In genomic region chrX:65744965-65745364, GRCh38 we compare ENCODE assay signal across 21 cellular contexts.
DNase-seq lines count a peak whose midpoint lies in the region; ATAC-seq and TF ChIP-seq lines count a peak whose summit lies in the region.
"Had no signal": no experiment of that assay in that cellular context is flagged by ENCODE, and none has a peak within 500 bp of the region (broad histone marks: within the 10 kb centered on the region; RNA-seq: fewer than 3 reads in every experiment).

No MANE protein-coding gene starts in this region.

- no peak for TF ChIP-seq EP300 in suprapubic skin (IDR thresholded peaks at IDR 0.05)

- H3K4me3 Mint-ChIP-seq in CD4-positive, alpha-beta T cell, result no peak overlapping the region

- POLR2A ChIA-PET in CD4-positive, alpha-beta T cell (lab: Charles Lee), result no interaction called here

- peaks cover 6% of the 10 kb centered on the region for H3K4me1 ChIP-seq in suprapubic skin
- H3K4me1 ChIP-seq: right lobe of liver, SJCRH30 had no signal

- CTCF ChIA-PET in CD4-positive, alpha-beta T cell (lab: Charles Lee), result no interaction called here

- no peak for ATAC-seq in CD4-positive, alpha-beta T cell (ENCODE audit: poor library complexity)
- no peak for ATAC-seq in stimulated activated naive CD8-positive, alpha-beta T cell treated with anti-CD3 and anti-CD28 coated beads, Interleukin-15, Interleukin-2, amounts not matched to agents 100 U/mL and 50 U/mL, for 24 hours
- ATAC-seq: left cardiac atrium, mucosa of descending colon, right lobe of liver had no signal

- peaks cover 19% of the 10 kb centered on the region for H3K36me3 ChIP-seq in suprapubic skin

- no peaks in the 10 kb centered on the region for H3K9me3 Mint-ChIP-seq in CD4-positive, alpha-beta T cell

- TF ChIP-seq CTCF in CD4-positive, alpha-beta T cell (IDR thresholded peaks at IDR 0.05), result no peak
- no peak for TF ChIP-seq CTCF in HL-60 (IDR thresholded peaks at IDR 0.05; ENCODE audit: insufficient read depth, low read length)
- no peak for TF ChIP-seq CTCF in cardiac fibroblast (IDR thresholded peaks at IDR 0.05; ENCODE audit: low read depth, low read length)
- no peak for TF ChIP-seq CTCF in suprapubic skin (IDR thresholded peaks at IDR 0.05)

- peak overlapping the region; percentile 34 for H3K27ac Mint-ChIP-seq in CD4-positive, alpha-beta T cell

- no peak for DNase-seq in CD4-positive, alpha-beta T cell
- no peak for DNase-seq in HL-60 (ENCODE audit: low read depth in 1 of 2, low spot score in 1 of 2)
- DNase-seq in cardiac fibroblast (ENCODE audit: low read depth in 2 of 2), result peak; percentile 81 to 89
- peak; percentile 38 for DNase-seq in foreskin melanocyte
- no peak for DNase-seq in suprapubic skin (ENCODE audit: low spot score in 2 of 2)
- DNase-seq in stimulated activated naive CD8-positive, alpha-beta T cell treated with anti-CD3 and anti-CD28 coated beads, Interleukin-15, Interleukin-2, amounts not matched to agents 100 U/mL and 50 U/mL, for 24 hours, result no peak
- DNase-seq in NCI-H2107 treated with DMSO at 0.1 percent for 48 hours (lab: John Stamatoyannopoulos, UW; ENCODE audit: unreplicated experiment), result no peak
- no peak for DNase-seq in stimulated activated CD8-positive, alpha-beta memory T cell treated with anti-CD3 and anti-CD28 coated beads, Interleukin-4, amount 100 ng/mL, for 48 hours
- DNase-seq: activated CD4-positive, CD25-positive, alpha-beta regulatory T cell treated with anti-CD3 and anti-CD28 coated beads, Interleukin-2, amount 50 U/mL, for 72 hours; activated effector memory CD4-positive, alpha-beta T cell treated with Interleukin-2 at 50 U/mL for 16 hours; anterior cingulate cortex; erythroblast; left cardiac atrium; mucosa of descending colon; NCI-H2029 treated with DMSO at 0.1 percent for 48 hours; NCI-H510A; nucleus accumbens; right lobe of liver; SJCRH30; substantia nigra had no signal

- intact Hi-C loops in CD4-positive, alpha-beta T cell (cut with DNase I, micrococcal nuclease), result loop anchor here in 1 of 2 experiments (5.0 kb wide), 1 partner anchor 242 kb away; no protein-coding TSS in a partner anchor

- TF ChIP-seq POLR2A in suprapubic skin (IDR thresholded peaks at IDR 0.05), result no peak

- no peak overlapping the region for H3K27ac ChIP-seq in CD4-positive, alpha-beta T cell (ENCODE audit: low read depth, low read length)
- peak overlapping the region; percentile 24 for H3K27ac ChIP-seq in HL-60 (replicated peaks)
- H3K27ac ChIP-seq in suprapubic skin, result no peak overlapping the region
- H3K27ac ChIP-seq: coronary artery, right lobe of liver, SJCRH30 had no signal

- no peaks in the 10 kb centered on the region for H3K27me3 Mint-ChIP-seq in CD4-positive, alpha-beta T cell

- H3K9me3 ChIP-seq in CD4-positive, alpha-beta T cell (ENCODE audit: control insufficient read depth, low read length), result no peaks in the 10 kb centered on the region
- no peaks in the 10 kb centered on the region for H3K9me3 ChIP-seq in suprapubic skin
- H3K9me3 ChIP-seq: mucosa of descending colon, right lobe of liver, SJCRH30 had no signal

- no peaks in the 10 kb centered on the region for H3K27me3 ChIP-seq in CD4-positive, alpha-beta T cell (ENCODE audit: control insufficient read depth, insufficient read depth, low read length)
- H3K27me3 ChIP-seq in HL-60 (ENCODE audit: insufficient read depth, poor library complexity, severe bottlenecking) (no peaks in the 10 kb centered on the region), suprapubic skin (no peaks in the 10 kb centered on the region)
- H3K27me3 ChIP-seq: right lobe of liver, SJCRH30 had no signal

- H3K4me1 Mint-ChIP-seq in CD4-positive, alpha-beta T cell (ENCODE audit: low read depth), result peaks cover 49% of the 10 kb centered on the region

- H3K4me3 ChIP-seq in HL-60 (replicated peaks; ENCODE audit: insufficient read depth, low read length), result no peak overlapping the region
- H3K4me3 ChIP-seq in cardiac fibroblast (replicated peaks in 1 of 2; ENCODE audit: low read depth in 2 of 2, low read length in 2 of 2), result no peak overlapping the region
- H3K4me3 ChIP-seq in suprapubic skin, result no peak overlapping the region
- H3K4me3 ChIP-seq: coronary artery, mucosa of descending colon, right lobe of liver, SJCRH30 had no signal

- 79% methylated on average over 1 of the region's 1 CpG for WGBS in suprapubic skin

- peaks cover 29% of the 10 kb centered on the region for H3K36me3 Mint-ChIP-seq in CD4-positive, alpha-beta T cell (ENCODE audit: low read depth)

Comparison
In these comparisons a context has a peak if more than half of its experiments do, and no peak if none do; other contexts are left out.
1. DNase-seq: peak in cardiac fibroblast (2 of 2) and foreskin melanocyte (single experiment); none in CD4-positive, alpha-beta T cell (0 of 10), HL-60 (0 of 2), suprapubic skin (0 of 2), stimulated activated naive CD8-positive, alpha-beta T cell treated with anti-CD3 and anti-CD28 coated beads, Interleukin-15, Interleukin-2, amounts not matched to agents 100 U/mL and 50 U/mL, for 24 hours (single experiment), NCI-H2107 treated with DMSO at 0.1 percent for 48 hours (single experiment) and stimulated activated CD8-positive, alpha-beta memory T cell treated with anti-CD3 and anti-CD28 coated beads, Interleukin-4, amount 100 ng/mL, for 48 hours (single experiment).